ENCODE assay signal across 8 cellular contexts in the genomic region with DNA sequence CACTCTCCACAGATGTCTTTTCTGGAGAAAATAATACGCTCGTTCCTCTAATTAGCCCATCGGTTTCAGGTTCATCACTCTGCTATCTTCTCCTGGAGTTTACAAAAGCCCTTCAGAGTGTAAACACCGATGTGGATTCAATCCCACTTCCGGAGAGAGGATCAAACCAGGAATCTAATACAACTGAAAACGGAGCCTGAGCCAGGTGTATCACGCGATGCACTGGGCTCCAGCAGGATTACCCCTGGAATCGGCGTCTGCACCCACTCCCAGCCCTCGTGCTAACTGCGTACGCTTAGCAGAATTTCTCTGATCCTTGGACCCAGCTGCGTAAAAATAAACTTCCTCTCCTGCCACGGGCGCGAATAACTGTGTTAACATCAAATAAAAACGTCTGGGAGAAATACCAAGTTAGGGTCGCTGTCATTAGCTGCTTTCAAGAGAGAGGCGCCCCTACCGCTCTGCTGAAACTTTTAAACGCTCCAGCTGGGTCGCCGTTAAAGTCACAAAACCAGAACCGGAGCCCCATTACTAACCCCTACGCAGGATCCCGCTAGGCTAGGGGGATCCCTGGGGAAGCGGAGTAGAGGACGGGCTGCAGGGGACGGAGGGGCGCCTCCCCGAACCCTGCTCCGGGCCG.
DNase-seq lines count a peak whose midpoint lies in the region; ATAC-seq lines count a peak whose summit lies in the region.

No MANE protein-coding gene starts in this region.

- no peaks in the 10 kb centered on the region for H3K27me3 ChIP-seq in mucosa of stomach (ENCODE audit: control insufficient read depth, insufficient read depth, low read length)

- peaks cover 28% of the 10 kb centered on the region for H3K4me1 Mint-ChIP-seq in activated T-cell treated with anti-CD3 and anti-CD28 coated beads, Interleukin-2, amount 50 U/mL, for 24 hours (ENCODE audit: low read depth)
- peaks cover 36% of the 10 kb centered on the region for H3K4me1 Mint-ChIP-seq in central memory CD8-positive, alpha-beta T cell

- no peaks in the 10 kb centered on the region for H3K9me3 ChIP-seq in mucosa of stomach (ENCODE audit: control insufficient read depth, low read length)

- no peak overlapping the region for H3K4me3 ChIP-seq in mucosa of stomach (ENCODE audit: low read length)

- peak overlapping the region; percentile 71 for H3K9ac ChIP-seq in mucosa of stomach (ENCODE audit: low read length)

- H3K36me3 Mint-ChIP-seq in activated T-cell treated with anti-CD3 and anti-CD28 coated beads, Interleukin-2, amount 50 U/mL, for 24 hours (ENCODE audit: low read depth): peaks cover 44% of the 10 kb centered on the region
- H3K36me3 Mint-ChIP-seq in central memory CD8-positive, alpha-beta T cell (ENCODE audit: insufficient read depth): peaks cover 31% of the 10 kb centered on the region

- DNase-seq in activated T-cell treated with anti-CD3 and anti-CD28 coated beads, Interleukin-2, amount 50 U/mL, for 24 hours: no peak
- DNase-seq in activated T-cell treated with anti-CD3 and anti-CD28 coated beads, Interleukin-2, amount 50 U/mL, for 48 hours: no peak
- peak; percentile 87 for DNase-seq in NCI-H2029 (lab: John Stamatoyannopoulos, UW)
- no peak for DNase-seq in central memory CD8-positive, alpha-beta T cell (ENCODE audit: low spot score in 2 of 2)
- DNase-seq in OCI-M2 (lab: John Stamatoyannopoulos, UW; ENCODE audit: unreplicated experiment): no peak
- no peak for DNase-seq in central memory CD4-positive, alpha-beta T cell

- H3K4me3 Mint-ChIP-seq in activated T-cell treated with anti-CD3 and anti-CD28 coated beads, Interleukin-2, amount 50 U/mL, for 24 hours: peak overlapping the region; percentile 88
- H3K4me3 Mint-ChIP-seq in central memory CD8-positive, alpha-beta T cell: peak overlapping the region; percentile 84

- peak overlapping the region; percentile 93 for H3K27ac Mint-ChIP-seq in activated T-cell treated with anti-CD3 and anti-CD28 coated beads, Interleukin-2, amount 50 U/mL, for 24 hours
- peak overlapping the region; percentile 90 for H3K27ac Mint-ChIP-seq in central memory CD8-positive, alpha-beta T cell (ENCODE audit: low read depth)

- peaks cover 31% of the 10 kb centered on the region for H3K4me1 ChIP-seq in mucosa of stomach (ENCODE audit: control insufficient read depth, insufficient read depth, low read length)

- no peaks in the 10 kb centered on the region for H3K27me3 Mint-ChIP-seq in activated T-cell treated with anti-CD3 and anti-CD28 coated beads, Interleukin-2, amount 50 U/mL, for 24 hours
- H3K27me3 Mint-ChIP-seq in central memory CD8-positive, alpha-beta T cell: no peaks in the 10 kb centered on the region

- H3K36me3 ChIP-seq in mucosa of stomach (ENCODE audit: control insufficient read depth, insufficient read depth, low read length): no peaks in the 10 kb centered on the region

- no peak for ATAC-seq in central memory CD8-positive, alpha-beta T cell (replicated peaks; ENCODE audit: extremely low read depth, poor library complexity, severe bottlenecking)
- ATAC-seq in HG03280 (IDR thresholded peaks at IDR 0.05; ENCODE audit: unreplicated experiment): no peak

- H3K9me3 Mint-ChIP-seq in activated T-cell treated with anti-CD3 and anti-CD28 coated beads, Interleukin-2, amount 50 U/mL, for 24 hours: no peaks in the 10 kb centered on the region
- no peaks in the 10 kb centered on the region for H3K9me3 Mint-ChIP-seq in central memory CD8-positive, alpha-beta T cell
